ENCODE assay signal across 1 cellular context in genomic region chr3:155270485-155271342, GRCh38.
TF ChIP-seq lines count a peak whose summit lies in the region.

No MANE protein-coding gene starts in this region.

TF ChIP-seq in K562, 482 proteins besides CTCF, POLR2A, EP300 and RAD21 (continued from another document and continues in another):
- TF ChIP-seq ATF3 (IDR thresholded peaks at IDR 0.05) (peak; percentile 61), ATF3 (CRISPR knock-in tag; conservative IDR thresholded peaks at IDR 0.05) (no peak), RBFOX2 (IDR thresholded peaks at IDR 0.05; ENCODE audit: low read depth, low read length) (peak; percentile 48), ZNF639 (CRISPR knock-in tag; conservative IDR thresholded peaks at IDR 0.05 in 1 of 2, IDR thresholded peaks at IDR 0.05 in 1 of 2) (0 out of 4 replicates have a peak, but pooled peaks of 1 of the 2 experiments have one; percentile 66), ARID1B (IDR thresholded peaks at IDR 0.05) (peak; percentile 58), CBX2 (IDR thresholded peaks at IDR 0.05; ENCODE audit: insufficient read depth, low read length, poor library complexity, severe bottlenecking) (no peak), STAT5A (IDR thresholded peaks at IDR 0.05; ENCODE audit: borderline replicate concordance, low read length) (no peak), PRPF4 (IDR thresholded peaks at IDR 0.05; ENCODE audit: insufficient read depth, low read depth, low read length, poor library complexity, severe bottlenecking) (no peak), EGR1 (conservative IDR thresholded peaks at IDR 0.05) (peak; percentile 52), ZNF766 (CRISPR knock-in tag; conservative IDR thresholded peaks at IDR 0.05) (no peak), GMEB1 (CRISPR knock-in tag; IDR thresholded peaks at IDR 0.05) (no peak), ID3 (CRISPR knock-in tag; IDR thresholded peaks at IDR 0.05) (no peak), ID3 (tag; IDR thresholded peaks at IDR 0.05) (peak; percentile 78; the same call in 1 of the 2 replicates), SPI1 (IDR thresholded peaks at IDR 0.05; ENCODE audit: borderline replicate concordance, low read depth, low read length) (0 out of 2 replicates have a peak, but pooled peaks have one; percentile 54), ZNF12 (CRISPR knock-in tag; IDR thresholded peaks at IDR 0.05) (0 out of 2 replicates have a peak, but pooled peaks have one; percentile 30), FOSL1 (tag; conservative IDR thresholded peaks at IDR 0.05) (peak; percentile 59; the same call in 1 of the 2 replicates), ETV5 (CRISPR knock-in tag; IDR thresholded peaks at IDR 0.05; ENCODE audit: low read depth) (peak; percentile 57; the same call in 1 of the 2 replicates), RBM14 (IDR thresholded peaks at IDR 0.05; ENCODE audit: borderline replicate concordance, insufficient read depth, low read depth, low read length) (no peak), NR2C2 (CRISPR knock-in tag; IDR thresholded peaks at IDR 0.05) (no peak), NR2C2 (tag; IDR thresholded peaks at IDR 0.05) (0 out of 2 replicates have a peak, but pooled peaks have one; percentile 20), SMARCE1 (IDR thresholded peaks at IDR 0.05) (peak; percentile 71), CHD2 (IDR thresholded peaks at IDR 0.05; ENCODE audit: low read depth, low read length) (peak; percentile 17; the same call in 1 of the 2 replicates), ZFX (CRISPR knock-in tag; IDR thresholded peaks at IDR 0.05) (peak; percentile 69), CTBP1 (IDR thresholded peaks at IDR 0.05; ENCODE audit: borderline replicate concordance) (0 out of 2 replicates have a peak, but pooled peaks have one; percentile 35), DMBX1 (CRISPR knock-in tag; IDR thresholded peaks at IDR 0.05; ENCODE audit: borderline replicate concordance) (peak; percentile 60; the same call in 1 of the 2 replicates), NFIX (CRISPR knock-in tag; IDR thresholded peaks at IDR 0.05; ENCODE audit: low read depth) (no peak), TCF3 (CRISPR knock-in tag; IDR thresholded peaks at IDR 0.05) (peak; percentile 53), POLR2G (IDR thresholded peaks at IDR 0.05; ENCODE audit: low read depth, low read length) (0 out of 2 replicates have a peak, but pooled peaks have one; percentile 17), LCOR (CRISPR knock-in tag; IDR thresholded peaks at IDR 0.05) (0 out of 2 replicates have a peak, but pooled peaks have one; percentile 33), NFRKB (IDR thresholded peaks at IDR 0.05; ENCODE audit: low read depth) (0 out of 2 replicates have a peak, but pooled peaks have one; percentile 60), PHB (CRISPR knock-in tag; IDR thresholded peaks at IDR 0.05) (no peak), CBFA2T3 (IDR thresholded peaks at IDR 0.05) (peak; percentile 30), ZNF316 (IDR thresholded peaks at IDR 0.05) (peak; percentile 64), KLF10 (CRISPR knock-in tag; IDR thresholded peaks at IDR 0.05) (no peak), NFE2 (IDR thresholded peaks at IDR 0.05; ENCODE audit: low read depth) (peak; percentile 92), ZNF592 (IDR thresholded peaks at IDR 0.05) (peak; percentile 89), GABPA (tag; conservative IDR thresholded peaks at IDR 0.05; ENCODE audit: low read depth) (no peak), TBL1XR1 (IDR thresholded peaks at IDR 0.05; ENCODE audit: low read length in 2 of 2) (0 out of 4 replicates have a peak, but pooled peaks of 1 of the 2 experiments have one; percentile 4), MAFG (tag; conservative IDR thresholded peaks at IDR 0.05) (peak; percentile 66), ZNF431 (CRISPR knock-in tag; IDR thresholded peaks at IDR 0.05) (no peak), C11orf30 (IDR thresholded peaks at IDR 0.05; ENCODE audit: low read depth) (peak; percentile 77), HDAC2 (IDR thresholded peaks at IDR 0.05) (0 out of 2 replicates have a peak, but pooled peaks have one; percentile 59), NFIC (IDR thresholded peaks at IDR 0.05) (peak; percentile 81)
- TF ChIP-seq, protein P1, sequence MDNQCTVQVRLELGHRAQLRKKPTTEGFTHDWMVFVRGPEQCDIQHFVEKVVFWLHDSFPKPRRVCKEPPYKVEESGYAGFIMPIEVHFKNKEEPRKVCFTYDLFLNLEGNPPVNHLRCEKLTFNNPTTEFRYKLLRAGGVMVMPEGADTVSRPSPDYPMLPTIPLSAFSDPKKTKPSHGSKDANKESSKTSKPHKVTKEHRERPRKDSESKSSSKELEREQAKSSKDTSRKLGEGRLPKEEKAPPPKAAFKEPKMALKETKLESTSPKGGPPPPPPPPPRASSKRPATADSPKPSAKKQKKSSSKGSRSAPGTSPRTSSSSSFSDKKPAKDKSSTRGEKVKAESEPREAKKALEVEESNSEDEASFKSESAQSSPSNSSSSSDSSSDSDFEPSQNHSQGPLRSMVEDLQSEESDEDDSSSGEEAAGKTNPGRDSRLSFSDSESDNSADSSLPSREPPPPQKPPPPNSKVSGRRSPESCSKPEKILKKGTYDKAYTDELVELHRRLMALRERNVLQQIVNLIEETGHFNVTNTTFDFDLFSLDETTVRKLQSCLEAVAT (IDR thresholded peaks at IDR 0.05), result 0 out of 4 replicates have a peak, but pooled peaks of 1 of the 2 experiments have one; percentile 6
- TF ChIP-seq, protein P2, sequence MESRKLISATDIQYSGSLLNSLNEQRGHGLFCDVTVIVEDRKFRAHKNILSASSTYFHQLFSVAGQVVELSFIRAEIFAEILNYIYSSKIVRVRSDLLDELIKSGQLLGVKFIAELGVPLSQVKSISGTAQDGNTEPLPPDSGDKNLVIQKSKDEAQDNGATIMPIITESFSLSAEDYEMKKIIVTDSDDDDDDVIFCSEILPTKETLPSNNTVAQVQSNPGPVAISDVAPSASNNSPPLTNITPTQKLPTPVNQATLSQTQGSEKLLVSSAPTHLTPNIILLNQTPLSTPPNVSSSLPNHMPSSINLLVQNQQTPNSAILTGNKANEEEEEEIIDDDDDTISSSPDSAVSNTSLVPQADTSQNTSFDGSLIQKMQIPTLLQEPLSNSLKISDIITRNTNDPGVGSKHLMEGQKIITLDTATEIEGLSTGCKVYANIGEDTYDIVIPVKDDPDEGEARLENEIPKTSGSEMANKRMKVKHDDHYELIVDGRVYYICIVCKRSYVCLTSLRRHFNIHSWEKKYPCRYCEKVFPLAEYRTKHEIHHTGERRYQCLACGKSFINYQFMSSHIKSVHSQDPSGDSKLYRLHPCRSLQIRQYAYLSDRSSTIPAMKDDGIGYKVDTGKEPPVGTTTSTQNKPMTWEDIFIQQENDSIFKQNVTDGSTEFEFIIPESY (CRISPR knock-in tag; IDR thresholded peaks at IDR 0.05), result no peak
- TF ChIP-seq, protein P3, sequence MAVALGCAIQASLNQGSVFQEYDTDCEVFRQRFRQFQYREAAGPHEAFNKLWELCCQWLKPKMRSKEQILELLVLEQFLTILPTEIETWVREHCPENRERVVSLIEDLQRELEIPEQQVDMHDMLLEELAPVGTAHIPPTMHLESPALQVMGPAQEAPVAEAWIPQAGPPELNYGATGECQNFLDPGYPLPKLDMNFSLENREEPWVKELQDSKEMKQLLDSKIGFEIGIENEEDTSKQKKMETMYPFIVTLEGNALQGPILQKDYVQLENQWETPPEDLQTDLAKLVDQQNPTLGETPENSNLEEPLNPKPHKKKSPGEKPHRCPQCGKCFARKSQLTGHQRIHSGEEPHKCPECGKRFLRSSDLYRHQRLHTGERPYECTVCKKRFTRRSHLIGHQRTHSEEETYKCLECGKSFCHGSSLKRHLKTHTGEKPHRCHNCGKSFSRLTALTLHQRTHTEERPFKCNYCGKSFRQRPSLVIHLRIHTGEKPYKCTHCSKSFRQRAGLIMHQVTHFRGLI (CRISPR knock-in tag; IDR thresholded peaks at IDR 0.05), result no peak
- TF ChIP-seq, protein P4, sequence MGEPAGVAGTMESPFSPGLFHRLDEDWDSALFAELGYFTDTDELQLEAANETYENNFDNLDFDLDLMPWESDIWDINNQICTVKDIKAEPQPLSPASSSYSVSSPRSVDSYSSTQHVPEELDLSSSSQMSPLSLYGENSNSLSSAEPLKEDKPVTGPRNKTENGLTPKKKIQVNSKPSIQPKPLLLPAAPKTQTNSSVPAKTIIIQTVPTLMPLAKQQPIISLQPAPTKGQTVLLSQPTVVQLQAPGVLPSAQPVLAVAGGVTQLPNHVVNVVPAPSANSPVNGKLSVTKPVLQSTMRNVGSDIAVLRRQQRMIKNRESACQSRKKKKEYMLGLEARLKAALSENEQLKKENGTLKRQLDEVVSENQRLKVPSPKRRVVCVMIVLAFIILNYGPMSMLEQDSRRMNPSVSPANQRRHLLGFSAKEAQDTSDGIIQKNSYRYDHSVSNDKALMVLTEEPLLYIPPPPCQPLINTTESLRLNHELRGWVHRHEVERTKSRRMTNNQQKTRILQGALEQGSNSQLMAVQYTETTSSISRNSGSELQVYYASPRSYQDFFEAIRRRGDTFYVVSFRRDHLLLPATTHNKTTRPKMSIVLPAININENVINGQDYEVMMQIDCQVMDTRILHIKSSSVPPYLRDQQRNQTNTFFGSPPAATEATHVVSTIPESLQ (CRISPR knock-in tag; IDR thresholded peaks at IDR 0.05), result peak; percentile 46; the same call in 1 of the 2 replicates
- TF ChIP-seq, protein P5, sequence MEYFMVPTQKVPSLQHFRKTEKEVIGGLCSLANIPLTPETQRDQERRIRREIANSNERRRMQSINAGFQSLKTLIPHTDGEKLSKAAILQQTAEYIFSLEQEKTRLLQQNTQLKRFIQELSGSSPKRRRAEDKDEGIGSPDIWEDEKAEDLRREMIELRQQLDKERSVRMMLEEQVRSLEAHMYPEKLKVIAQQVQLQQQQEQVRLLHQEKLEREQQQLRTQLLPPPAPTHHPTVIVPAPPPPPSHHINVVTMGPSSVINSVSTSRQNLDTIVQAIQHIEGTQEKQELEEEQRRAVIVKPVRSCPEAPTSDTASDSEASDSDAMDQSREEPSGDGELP (CRISPR knock-in tag; IDR thresholded peaks at IDR 0.05; ENCODE audit: borderline replicate concordance), result peak; percentile 38; the same call in 1 of the 2 replicates
- TF ChIP-seq, protein P6, sequence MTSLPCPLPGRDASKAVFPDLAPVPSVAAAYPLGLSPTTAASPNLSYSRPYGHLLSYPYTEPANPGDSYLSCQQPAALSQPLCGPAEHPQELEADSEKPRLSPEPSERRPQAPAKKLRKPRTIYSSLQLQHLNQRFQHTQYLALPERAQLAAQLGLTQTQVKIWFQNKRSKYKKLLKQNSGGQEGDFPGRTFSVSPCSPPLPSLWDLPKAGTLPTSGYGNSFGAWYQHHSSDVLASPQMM (CRISPR knock-in tag; IDR thresholded peaks at IDR 0.05), result no peak
